In genomic region chr4:89901808-89902431, GRCh38 we compare ENCODE assay signal across 8 cellular contexts. TPM values are rescaled to one million over a fixed set of nuclear protein-coding genes. Genes with fewer than 3 reads are reported as not detected.
DNase-seq lines count a peak whose midpoint lies in the region; ATAC-seq and TF ChIP-seq lines count a peak whose summit lies in the region.
"Not testable (repeated sequence)": the region's sequence is repeated elsewhere in the genome, so short reads cannot be mapped to it uniquely, and the experiment has no call there.

No MANE protein-coding gene starts in this region.

- not testable (repeated sequence) for H3K36me3 Mint-ChIP-seq in T-helper 17 cell (ENCODE audit: low read depth)

- not testable (repeated sequence) for H3K27me3 Mint-ChIP-seq in T-helper 17 cell

- not testable (repeated sequence) for H3K4me3 Mint-ChIP-seq in T-helper 17 cell

- TF ChIP-seq POLR2A in adrenal gland (IDR thresholded peaks at IDR 0.05) = not testable (repeated sequence)

- in situ Hi-C loops in ACHN (cut with HindIII; ENCODE audit: low pct_ligation_motif_present, low pct_unique_long_range_greater_than_20kb, low sequenced_read_pairs) = not testable (repeated sequence)

- not testable (repeated sequence) for H3K4me3 ChIP-seq in adrenal gland

- H3K4me1 ChIP-seq in adrenal gland (replicated peaks in 1 of 2) = not testable (repeated sequence)

- H3K4me1 Mint-ChIP-seq in T-helper 17 cell = not testable (repeated sequence)

- H3K27me3 ChIP-seq in adrenal gland = not testable (repeated sequence)

- DNase-seq in ACHN (peak; percentile 53), NCI-H1694 treated with DMSO at 0.1 percent for 48 hours (lab: John Stamatoyannopoulos, UW) (peak; percentile 38), T-helper 17 cell (peak in 1 of 3 donors; percentile 47), adrenal gland (peak; percentile 37 to 81 (median 58)), Right ventricle myocardium superior (peak; percentile 45), posterior cingulate gyrus (peak in 9 of 10 donors; percentile 25 to 91 (median 52))

- H3K27ac Mint-ChIP-seq in T-helper 17 cell = not testable (repeated sequence)

- intact Hi-C loops in adrenal gland (cut with DNase I) (loop anchor here (5.0 to 10.0 kb wide), 2 partner anchors 247 to 415 kb away; no protein-coding TSS in a partner anchor), Right ventricle myocardium superior (cut with DNase I) (loop anchor here (5.0 kb wide), 1 partner anchor 465 kb away; no protein-coding TSS in a partner anchor), posterior cingulate gyrus (cut with DNase I) (loop anchor here (1.0 to 10.0 kb wide), 4 partner anchors 244 to 747 kb away; no protein-coding TSS in a partner anchor)

- not testable (repeated sequence) for H3K36me3 ChIP-seq in adrenal gland (replicated peaks in 1 of 2)

- H3K27ac ChIP-seq in adrenal gland = not testable (repeated sequence)

- ATAC-seq in GM18861 (IDR thresholded peaks at IDR 0.05; ENCODE audit: unreplicated experiment) = peak; percentile 77
- peak; percentile 73 for ATAC-seq in HG03025 (IDR thresholded peaks at IDR 0.05; ENCODE audit: low FRiP score, unreplicated experiment)
- ATAC-seq in T-helper 17 cell = peak; percentile 91
- ATAC-seq in Right ventricle myocardium superior (ENCODE audit: poor library complexity) = peak; percentile 82

- not testable (repeated sequence) for H3K9me3 ChIP-seq in T-helper 17 cell (ENCODE audit: control insufficient read depth, low read length, poor library complexity, severe bottlenecking); adrenal gland (replicated peaks in 1 of 3)

- peak; percentile 51 to 70 (median 61) for TF ChIP-seq CTCF in adrenal gland (IDR thresholded peaks at IDR 0.05)

- 0 to 16% (median 7%) methylated on average over 6 to 7 of the region's 7 CpGs for WGBS in adrenal gland, 4 donors

RNA-seq across cellular contexts. Expression of gene MMRN1, which starts 7.3 kb away (rescaled TPM):
- total RNA-seq in T-helper 17 cell (1 to 10 TPM in 1 of 2 donors, under 1 TPM in 1; 0.70 to 6.5 TPM), adrenal gland (10 to 100 TPM in 4 of 8 donors, 1 to 10 TPM in 4; 2.2 to 31.2 (median 9.1) TPM), Right ventricle myocardium superior (2.3 TPM)
- polyA plus RNA-seq in adrenal gland = 1 to 10 TPM; 1.4 to 6.4 (median 2.3) TPM
